In the genomic region with DNA sequence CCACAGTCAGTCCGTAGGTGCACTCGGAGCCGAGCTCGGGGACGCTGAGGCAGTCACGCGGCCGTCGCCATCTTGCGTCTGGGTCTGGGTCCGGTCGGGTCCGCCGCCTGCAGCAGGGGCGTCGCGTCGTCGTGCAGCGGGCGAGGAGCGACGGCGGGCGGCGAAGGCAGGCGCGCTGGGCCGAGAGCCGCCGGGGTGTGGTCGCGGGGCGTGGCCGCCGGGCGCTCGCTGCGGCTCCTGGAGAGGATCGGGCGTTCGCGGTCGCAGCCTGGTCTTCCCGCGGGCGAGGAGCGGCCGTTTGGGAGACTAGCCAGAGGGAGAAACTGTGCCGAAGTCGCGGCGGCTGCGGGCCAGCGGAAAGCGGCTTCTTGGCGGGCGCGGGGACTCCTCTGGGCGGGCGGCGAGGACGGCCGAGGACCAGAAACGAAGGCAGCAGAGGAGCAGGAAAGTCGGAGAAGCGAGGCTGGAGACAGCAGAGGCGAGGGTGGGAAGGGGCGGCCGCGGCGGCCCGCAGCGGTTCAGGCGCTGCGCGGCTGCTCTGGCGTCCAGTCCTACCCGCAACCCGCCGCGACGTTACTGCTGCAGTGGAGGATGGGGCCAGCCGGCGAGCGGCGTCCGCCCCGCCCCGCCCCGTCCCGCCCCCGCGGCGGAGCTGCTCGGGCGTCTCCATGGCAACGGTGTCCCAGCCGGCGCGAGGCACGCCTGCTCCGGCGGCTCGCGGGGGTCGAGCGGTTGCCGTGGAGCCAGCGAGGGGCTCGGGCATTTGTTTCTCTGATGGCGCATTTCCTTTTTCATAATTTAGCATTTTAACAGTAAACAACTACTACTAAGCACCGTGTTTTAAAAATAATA, we compare ENCODE assay signal across 8 cellular contexts. TPM values are rescaled to one million over a fixed set of nuclear protein-coding genes. Genes with fewer than 3 reads are reported as not detected.
DNase-seq lines count a peak whose midpoint lies in the region; FAIRE-seq and TF ChIP-seq lines count a peak whose summit lies in the region.

A gene with protein sequence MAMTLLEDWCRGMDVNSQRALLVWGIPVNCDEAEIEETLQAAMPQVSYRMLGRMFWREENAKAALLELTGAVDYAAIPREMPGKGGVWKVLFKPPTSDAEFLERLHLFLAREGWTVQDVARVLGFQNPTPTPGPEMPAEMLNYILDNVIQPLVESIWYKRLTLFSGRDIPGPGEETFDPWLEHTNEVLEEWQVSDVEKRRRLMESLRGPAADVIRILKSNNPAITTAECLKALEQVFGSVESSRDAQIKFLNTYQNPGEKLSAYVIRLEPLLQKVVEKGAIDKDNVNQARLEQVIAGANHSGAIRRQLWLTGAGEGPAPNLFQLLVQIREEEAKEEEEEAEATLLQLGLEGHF (minus strand): TSS at position 581 of the 852 bp plus-strand sequence. CDS start 745 bp downstream, outside the sequence.

- H3K27ac Mint-ChIP-seq in activated naive CD4-positive, alpha-beta T cell treated with anti-CD3 and anti-CD28 coated beads for 36 hours: peak within 1 kb of the TSS; percentile 85

- no peaks in the 10 kb centered on the region for H3K27me3 Mint-ChIP-seq in activated naive CD4-positive, alpha-beta T cell treated with anti-CD3 and anti-CD28 coated beads for 36 hours (ENCODE audit: low read depth)

- H3K27me3 ChIP-seq in neutrophil: peaks cover 46% of the 10 kb centered on the region

- peaks cover 13% of the 10 kb centered on the region for H3K4me1 Mint-ChIP-seq in activated naive CD4-positive, alpha-beta T cell treated with anti-CD3 and anti-CD28 coated beads for 36 hours (ENCODE audit: low read depth)

- intact Hi-C loops in activated naive CD4-positive, alpha-beta T cell treated with anti-CD3 and anti-CD28 coated beads for 36 hours (cut with micrococcal nuclease): loop anchor here (1.0 to 10.0 kb wide), 6 partner anchors 72 to 301 kb away; a partner anchor contains a TSS

- H3K36me3 ChIP-seq in HEK293 (ENCODE audit: control insufficient read depth in 2 of 2, insufficient read depth in 1 of 2, low read length in 2 of 2) (peaks cover 3 to 35% of the 10 kb centered on the region in 2 experiments; a peak in 2 of 3 replicates), SK-N-MC (ENCODE audit: insufficient read depth, low read length) (peaks cover 17% of the 10 kb centered on the region), neutrophil (peaks cover 36% of the 10 kb centered on the region)

- H3K4me1 ChIP-seq in HEK293 (ENCODE audit: control insufficient read depth, insufficient read depth, low read length) (peaks cover 10% of the 10 kb centered on the region), neutrophil (ENCODE audit: control insufficient read depth in 1 of 2, insufficient read depth in 1 of 2, low read depth in 1 of 2, low read length in 1 of 2) (peaks cover 24 to 25% of the 10 kb centered on the region in 2 experiments)

- no peaks in the 10 kb centered on the region for H3K9me3 Mint-ChIP-seq in activated naive CD4-positive, alpha-beta T cell treated with anti-CD3 and anti-CD28 coated beads for 36 hours

- H3K27ac ChIP-seq in HEK293 (ENCODE audit: extremely low read depth, low read depth, low read length) (peak within 1 kb of the TSS; percentile 97), SK-N-MC (peak within 1 kb of the TSS; percentile 70), neutrophil (peak within 1 kb of the TSS; percentile 33)

- H3K9ac ChIP-seq in SK-N-MC (ENCODE audit: insufficient read length): peak within 1 kb of the TSS; percentile 88

- no peaks in the 10 kb centered on the region for H3K9me3 ChIP-seq in HEK293 (ENCODE audit: control insufficient read depth, insufficient read depth, low read depth, low read length)
- H3K9me3 ChIP-seq in SK-N-MC (ENCODE audit: low read depth, low read length): no peaks in the 10 kb centered on the region
- H3K9me3 ChIP-seq in neutrophil: no peaks in the 10 kb centered on the region

- POLR2A ChIA-PET in HEK293 (lab: Yijun Ruan, JAX): interaction anchor here (0.6 to 1.5 kb wide), 9 partner anchors 15 to 236 kb away, joined by 3 to 5 read pairs (median 4); a partner anchor contains a TSS

- H3K36me3 Mint-ChIP-seq in activated naive CD4-positive, alpha-beta T cell treated with anti-CD3 and anti-CD28 coated beads for 36 hours (ENCODE audit: low read depth): peaks cover 11% of the 10 kb centered on the region

- peak within 1 kb of the TSS; percentile 99 for H3K4me3 Mint-ChIP-seq in activated naive CD4-positive, alpha-beta T cell treated with anti-CD3 and anti-CD28 coated beads for 36 hours

- DNase-seq in G401 (ENCODE audit: low spot score): peak; percentile 90
- peak; percentile 70 for DNase-seq in MV-4-11 (lab: John Stamatoyannopoulos, UW)
- no peak for DNase-seq in SK-N-MC (ENCODE audit: low read depth, low spot score)
- peak; percentile 84 for DNase-seq in activated naive CD4-positive, alpha-beta T cell treated with anti-CD3 and anti-CD28 coated beads for 36 hours
- peak; percentile 97 to 98 for DNase-seq in frontal cortex (ENCODE audit: low spot score in 2 of 2)

- no peak for FAIRE-seq in frontal cortex (lab: Jason Lieb, UNC)

- in situ Hi-C loops in G401 (cut with HindIII; ENCODE audit: low sequenced_read_pairs): no loop called here

- CTCF ChIA-PET in HEK293 (lab: Yijun Ruan, JAX): interaction anchor here (0.6 kb wide), 1 partner anchor 176 kb away, joined by 3 read pairs; no protein-coding TSS in a partner anchor
- CTCF ChIA-PET in activated naive CD4-positive, alpha-beta T cell treated with anti-CD3 and anti-CD28 coated beads for 36 hours (lab: Charles Lee): interaction anchor here (0.5 to 2.7 kb wide), 3 partner anchors 15 to 108 kb away, joined by 3 to 13 read pairs (median 4); no protein-coding TSS in a partner anchor

- peak within 1 kb of the TSS; percentile 89 for H3K4me3 ChIP-seq in HEK293 (ENCODE audit: low read depth, low read length)
- peak within 1 kb of the TSS; percentile 100 for H3K4me3 ChIP-seq in SK-N-MC
- H3K4me3 ChIP-seq in neutrophil (ENCODE audit: low read depth in 1 of 2, low read length in 1 of 2): peak within 1 kb of the TSS; percentile 77 to 85

- TF ChIP-seq CTCF in HEK293 (tag by site-specific recombination; IDR thresholded peaks at IDR 0.05) (no peak; the same call in 1 of the 2 replicates), neutrophil (IDR thresholded peaks at IDR 0.05) (no peak), subcutaneous adipose tissue (IDR thresholded peaks at IDR 0.05; ENCODE audit: low read depth) (no peak)

TF ChIP-seq in HEK293, 187 proteins besides CTCF, POLR2A, EP300 and RAD21 (continues in another document):
- TF ChIP-seq ZSCAN30 (tag by site-specific recombination; IDR thresholded peaks at IDR 0.05) (peak; percentile 80; the same call in 1 of the 2 replicates), ZSCAN16 (tag by site-specific recombination; IDR thresholded peaks at IDR 0.05) (no peak), ZNF19 (tag by site-specific recombination; IDR thresholded peaks at IDR 0.05; ENCODE audit: low read depth) (no peak), KLF10 (tag by site-specific recombination; IDR thresholded peaks at IDR 0.05) (peak; percentile 51; the same call in 1 of the 2 replicates), ZNF335 (tag by site-specific recombination; conservative IDR thresholded peaks at IDR 0.05) (peak; percentile 94), ZNF501 (tag by site-specific recombination; IDR thresholded peaks at IDR 0.05) (peak; percentile 70), ZFHX2 (tag by site-specific recombination; conservative IDR thresholded peaks at IDR 0.05) (peak; percentile 15; the same call in 1 of the 2 replicates), ZNF776 (tag by site-specific recombination; IDR thresholded peaks at IDR 0.05; ENCODE audit: borderline replicate concordance) (no peak), SP2 (tag by site-specific recombination; IDR thresholded peaks at IDR 0.05) (peak; percentile 22; the same call in 1 of the 2 replicates), ZNF785 (tag by site-specific recombination; IDR thresholded peaks at IDR 0.05) (no peak), ZNF843 (tag by site-specific recombination; IDR thresholded peaks at IDR 0.05) (peak; percentile 66), ZNF292 (tag by site-specific recombination; IDR thresholded peaks at IDR 0.05; ENCODE audit: borderline replicate concordance, low read depth) (no peak), ZNF341 (tag by site-specific recombination; IDR thresholded peaks at IDR 0.05; ENCODE audit: low read depth) (no peak), KLF7 (tag by site-specific recombination; IDR thresholded peaks at IDR 0.05; ENCODE audit: borderline replicate concordance) (peak; percentile 84), ZNF548 (tag by site-specific recombination; IDR thresholded peaks at IDR 0.05) (no peak), ZNF133 (tag by site-specific recombination; IDR thresholded peaks at IDR 0.05) (no peak), ZNF600 (tag by site-specific recombination; IDR thresholded peaks at IDR 0.05) (peak; percentile 90), WT1 (tag by site-specific recombination; IDR thresholded peaks at IDR 0.05) (peak; percentile 10; the same call in 1 of the 2 replicates), IKZF3 (tag by site-specific recombination; IDR thresholded peaks at IDR 0.05) (peak; percentile 56; the same call in 1 of the 2 replicates), ZNF354C (tag by site-specific recombination; IDR thresholded peaks at IDR 0.05; ENCODE audit: borderline replicate concordance, low read depth) (no peak)
- TF ChIP-seq, protein P1, sequence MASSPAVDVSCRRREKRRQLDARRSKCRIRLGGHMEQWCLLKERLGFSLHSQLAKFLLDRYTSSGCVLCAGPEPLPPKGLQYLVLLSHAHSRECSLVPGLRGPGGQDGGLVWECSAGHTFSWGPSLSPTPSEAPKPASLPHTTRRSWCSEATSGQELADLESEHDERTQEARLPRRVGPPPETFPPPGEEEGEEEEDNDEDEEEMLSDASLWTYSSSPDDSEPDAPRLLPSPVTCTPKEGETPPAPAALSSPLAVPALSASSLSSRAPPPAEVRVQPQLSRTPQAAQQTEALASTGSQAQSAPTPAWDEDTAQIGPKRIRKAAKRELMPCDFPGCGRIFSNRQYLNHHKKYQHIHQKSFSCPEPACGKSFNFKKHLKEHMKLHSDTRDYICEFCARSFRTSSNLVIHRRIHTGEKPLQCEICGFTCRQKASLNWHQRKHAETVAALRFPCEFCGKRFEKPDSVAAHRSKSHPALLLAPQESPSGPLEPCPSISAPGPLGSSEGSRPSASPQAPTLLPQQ (tag by site-specific recombination; IDR thresholded peaks at IDR 0.05): no peak

RNA-seq across cellular contexts. Expression of the gene that starts here (rescaled TPM):
- total RNA-seq in G401 (2014; rRNA removed; shearing (Covaris generic)): 65.8 and 80.4 TPM in 2 replicates
- total RNA-seq in activated naive CD4-positive, alpha-beta T cell treated with anti-CD3 and anti-CD28 coated beads for 36 hours: 10 to 100 TPM; 18.5 to 19.2 TPM
- 70.5 TPM for total RNA-seq in frontal cortex
- total RNA-seq in subcutaneous adipose tissue: 10 to 100 TPM; 21.2 to 31.1 (median 23.4) TPM

Comparison
In these comparisons a context has a peak if more than half of its experiments do, and no peak if none do; other contexts are left out.
1. H3K27ac ChIP-seq: peak in every context shown above with its lines; median percentile 97 in HEK293; 70 in SK-N-MC; 33 in neutrophil.